In genomic region chr2:219229375-219230200, GRCh38 we compare ENCODE assay signal across 8 cellular contexts. TPM values are rescaled to one million over a fixed set of nuclear protein-coding genes. Genes with fewer than 3 reads are reported as not detected.
DNase-seq lines count a peak whose midpoint lies in the region; ATAC-seq and TF ChIP-seq lines count a peak whose summit lies in the region.

Gene ANKZF1 (plus strand): TSS chr2:219229806. CDS start chr2:219230258, 452 bp downstream.
Gene ATG9A (minus strand): TSS chr2:219229636. CDS start chr2:219228024, 1,612 bp downstream.

- no peaks in the 10 kb centered on the region for H3K9me3 ChIP-seq in heart left ventricle
- H3K9me3 ChIP-seq in upper lobe of left lung, result no peaks in the 10 kb centered on the region

- 0 to 1% (median 0%) methylated on average over 18 to 73 of the region's 73 CpGs for WGBS in heart left ventricle, 4 donors
- 0 to 1% methylated on average over 4 to 42 of the region's 73 CpGs for WGBS in upper lobe of left lung, 2 donors

- TF ChIP-seq POLR2A in heart left ventricle (IDR thresholded peaks at IDR 0.05) (peak in 1 of 2 donors; percentile 85), upper lobe of left lung (IDR thresholded peaks at IDR 0.05) (peak; percentile 20 to 93 (median 76))

- in situ Hi-C loops in GM13976 (cut with MboI; ENCODE audit: low sequenced_read_pairs, unreplicated experiment), result no loop called here

- H3K27ac ChIP-seq in heart left ventricle (peak within 1 kb of the TSS; percentile 93 to 99 (median 97)), upper lobe of left lung (peak within 1 kb of the TSS; percentile 94 to 97 (median 96))

- TF ChIP-seq CTCF in GM13976 (IDR thresholded peaks at IDR 0.05; ENCODE audit: borderline replicate concordance, control extremely low read depth, extremely low read depth, insufficient read depth, missing control alignments) (no peak), heart left ventricle (IDR thresholded peaks at IDR 0.05) (no peak), upper lobe of left lung (IDR thresholded peaks at IDR 0.05) (peak in 3 of 6 experiments; percentile 14 to 18 (median 18))

- H3K27me3 ChIP-seq in heart left ventricle (no peaks in the 10 kb centered on the region), upper lobe of left lung (no peaks in the 10 kb centered on the region)

- peak; percentile 99 for DNase-seq in GM13976 (ENCODE audit: low spot score)
- DNase-seq in NCI-H146 treated with DMSO at 0.1 percent for 48 hours (lab: John Stamatoyannopoulos, UW; ENCODE audit: unreplicated experiment), result peak; percentile 91
- DNase-seq in amniotic epithelial cell (ENCODE audit: low read depth), result peak; percentile 99
- DNase-seq in heart left ventricle, result peak; percentile 98 to 100 (median 99)
- DNase-seq in posterior cingulate gyrus, result peak; percentile 98 to 100 (median 100)
- peak; percentile 96 to 99 for DNase-seq in upper lobe of left lung

- intact Hi-C loops in T-helper 1 cell treated with Interleukin-12 subunit alpha and Interleukin-12 subunit beta and Interleukin-4 antibody, amounts not matched to agents 30 ng/mL and 1 ng/mL, for 36 hours (cut with micrococcal nuclease), result loop anchor here (1.0 to 5.0 kb wide), 14 partner anchors 10 to 1012 kb away; partner anchors contain the start of genes AAMP, ARPC2, CHPF and DNAJB2
- intact Hi-C loops in heart left ventricle (cut with DNase I) (loop anchor here in 4 of 10 donors (1.0 to 10.0 kb wide), 7 partner anchors 16 to 68 kb away; partner anchors contain the start of genes CNPPD1 (in 2 of the 4), GLB1L (in 1 of the 4), RETREG2 (in 1 of the 4) and SLC23A3 (in 1 of the 4)), posterior cingulate gyrus (cut with DNase I) (loop anchor here (1.0 to 10.0 kb wide), 2 partner anchors 51 to 155 kb away; partner anchors contain the start of genes DNPEP and RETREG2)

- TF ChIP-seq EP300 in upper lobe of left lung (IDR thresholded peaks at IDR 0.05), result peak in 1 of 4 donors; percentile 78

- ATAC-seq in HG02870 (IDR thresholded peaks at IDR 0.05; ENCODE audit: unreplicated experiment) (peak; percentile 97), heart left ventricle (peak; percentile 99), upper lobe of left lung (ENCODE audit: low FRiP score in 2 of 2) (peak; percentile 99)

- peaks cover 3 to 51% (median 26%) of the 10 kb centered on the region in 12 donors for H3K4me1 ChIP-seq in heart left ventricle
- peaks cover 23 to 42% (median 28%) of the 10 kb centered on the region in 4 donors for H3K4me1 ChIP-seq in upper lobe of left lung

- H3K4me3 ChIP-seq in heart left ventricle (peak within 1 kb of the TSS; percentile 80 to 92 (median 88)), upper lobe of left lung (peak within 1 kb of the TSS; percentile 81 to 92 (median 86))

- H3K36me3 ChIP-seq in heart left ventricle (peaks cover 0 to 63% (median 54%) of the 10 kb centered on the region in 9 donors), upper lobe of left lung (peaks cover 32 to 57% (median 41%) of the 10 kb centered on the region in 4 donors)

RNA-seq across cellular contexts. Expression of gene ANKZF1, which starts in this region (rescaled TPM):
- 91.4 and 91.9 TPM in 2 replicates for total RNA-seq in T-helper 1 cell treated with Interleukin-12 subunit alpha and Interleukin-12 subunit beta and Interleukin-4 antibody, amounts not matched to agents 30 ng/mL and 1 ng/mL, for 36 hours
- total RNA-seq in heart left ventricle, result 10 to 100 TPM; 14.0 to 36.8 (median 28.0) TPM
- 10 to 100 TPM; 15.2 to 22.5 TPM for polyA plus RNA-seq in heart left ventricle
- 100 to 1,000 TPM in 2 of 6 donors, 10 to 100 TPM in 4; 26.0 to 339 (median 67.2) TPM for total RNA-seq in upper lobe of left lung

RNA-seq across cellular contexts. Expression of gene ATG9A, which starts in this region (rescaled TPM):
- 52.7 and 63.0 TPM in 2 replicates for total RNA-seq in T-helper 1 cell treated with Interleukin-12 subunit alpha and Interleukin-12 subunit beta and Interleukin-4 antibody, amounts not matched to agents 30 ng/mL and 1 ng/mL, for 36 hours
- total RNA-seq in heart left ventricle (100 to 1,000 TPM in 3 of 9 donors, 10 to 100 TPM in 6; 62.8 to 147 (median 83.5) TPM), upper lobe of left lung (10 to 100 TPM; 40.9 to 57.7 (median 49.8) TPM)
- polyA plus RNA-seq in heart left ventricle, result 100 to 1,000 TPM in 1 of 2 donors, 10 to 100 TPM in 1; 28.3 to 133 TPM

Comparison
In these comparisons a context has a peak if more than half of its experiments do, and no peak if none do; other contexts are left out.
1. Peak in every context shown above with its lines: DNase-seq, ATAC-seq, H3K4me3 ChIP-seq and H3K27ac ChIP-seq.